Comparison of ENCODE assay signal across 1 cellular context in genomic region chr4:10089346-10089745, GRCh38.
TF ChIP-seq lines count a peak whose summit lies in the region.

No MANE protein-coding gene starts in this region.

TF ChIP-seq in IMR-90, 13 proteins besides CTCF, POLR2A, EP300 and RAD21:
- TF ChIP-seq USF2 (IDR thresholded peaks at IDR 0.05; ENCODE audit: low read depth, low read length) (no peak), BHLHE40 (IDR thresholded peaks at IDR 0.05; ENCODE audit: low read depth, low read length) (no peak), MXI1 (IDR thresholded peaks at IDR 0.05; ENCODE audit: borderline replicate concordance, low read depth, low read length) (no peak), MAZ (IDR thresholded peaks at IDR 0.05; ENCODE audit: borderline replicate concordance, low read depth, low read length) (no peak), MAFK (IDR thresholded peaks at IDR 0.05; ENCODE audit: low read depth, low read length) (no peak), NFE2L2 (IDR thresholded peaks at IDR 0.05; ENCODE audit: low read depth, low read length) (no peak)
